ENCODE assay signal across 16 cellular contexts in the genomic region with DNA sequence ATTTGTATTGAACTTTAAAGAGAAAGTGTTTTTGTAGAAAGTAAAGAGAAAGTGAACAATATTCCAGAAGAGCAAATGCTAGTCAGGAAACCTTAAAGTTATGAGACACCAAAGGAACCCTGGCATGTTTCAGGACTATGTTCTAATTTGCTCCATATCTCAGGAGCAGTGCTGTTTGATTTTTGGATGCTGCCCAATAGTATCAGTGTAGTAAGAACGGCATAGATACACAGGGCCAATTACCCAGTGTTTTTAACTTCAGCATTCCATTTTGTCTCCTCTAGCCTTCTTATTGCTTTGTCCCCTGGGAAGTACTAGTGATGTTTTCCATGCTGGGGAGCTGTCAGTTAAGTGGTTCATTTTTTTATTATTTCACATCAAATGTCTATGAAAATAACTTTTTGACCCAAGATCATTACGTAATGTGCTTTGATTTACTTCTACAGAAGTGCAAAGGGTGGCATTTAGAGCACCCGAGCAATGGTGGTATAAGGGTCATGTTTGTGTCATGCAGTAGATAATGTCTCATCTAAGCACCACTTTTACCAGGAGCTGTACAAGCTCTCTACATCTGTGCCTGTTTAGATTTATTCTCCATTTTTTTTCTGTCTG.
DNase-seq lines count a peak whose midpoint lies in the region; ATAC-seq, FAIRE-seq and TF ChIP-seq lines count a peak whose summit lies in the region.
"Had no signal": no experiment of that assay in that cellular context is flagged by ENCODE, and none has a peak within 500 bp of the region (broad histone marks: within the 10 kb centered on the region; RNA-seq: fewer than 3 reads in every experiment).

No MANE protein-coding gene starts in this region.

- intact Hi-C loops in HepG2 (cut with micrococcal nuclease; ENCODE audit: unreplicated experiment) (no loop called here), right lobe of liver (cut with DNase I) (no loop called here), aorta (cut with DNase I) (no loop called here)

- POLR2A ChIA-PET in HepG2 (lab: Yijun Ruan, JAX): no interaction called here

- no peak for FAIRE-seq in HepG2 (lab: Jason Lieb, UNC)
- FAIRE-seq: GM12878, H1 had no signal

- no peak overlapping the region for H3K4me3 ChIP-seq in HepG2 (replicated peaks in 1 of 3; ENCODE audit: insufficient read depth in 1 of 3, low read depth in 2 of 3, low read length in 3 of 3)
- no peak overlapping the region for H3K4me3 ChIP-seq in right lobe of liver
- no peak overlapping the region for H3K4me3 ChIP-seq in choroid plexus epithelial cell (ENCODE audit: low read depth, low read length)
- peak overlapping the region; percentile 3 for H3K4me3 ChIP-seq in neural cell (ENCODE audit: low read length)
- no peak overlapping the region for H3K4me3 ChIP-seq in aorta (ENCODE audit: low read length in 2 of 2)
- H3K4me3 ChIP-seq: BLaER1 treated with 17β-estradiol and CSF1 and Interleukin-3, amounts not matched to agents 10 nM and 100 nM; GM12878; HAP-1 had no signal

- CTCF ChIA-PET in HepG2 (lab: Yijun Ruan, JAX; ENCODE audit: low intra/inter-chr PET ratio, low total read pairs): no interaction called here

- TF ChIP-seq POLR2A in HepG2 (IDR thresholded peaks at IDR 0.05; ENCODE audit: insufficient read depth in 1 of 2, low read depth in 2 of 2, low read length in 2 of 2) (no peak), right lobe of liver (IDR thresholded peaks at IDR 0.05) (no peak)

- H4K20me1 ChIP-seq in HepG2 (ENCODE audit: insufficient read depth, low read length) (no peaks in the 10 kb centered on the region), neural cell (ENCODE audit: insufficient read depth) (no peaks in the 10 kb centered on the region)
- H4K20me1 ChIP-seq: BLaER1 treated with 17β-estradiol and CSF1 and Interleukin-3, amounts not matched to agents 10 nM and 100 nM had no signal

- no peak overlapping the region for H3K27ac ChIP-seq in HepG2 (ENCODE audit: extremely low read length, insufficient read depth, low read length)
- no peak overlapping the region for H3K27ac ChIP-seq in right lobe of liver
- H3K27ac ChIP-seq in neural cell (ENCODE audit: low read length): peak overlapping the region; percentile 42
- H3K27ac ChIP-seq in aorta (ENCODE audit: low read depth in 1 of 2, low read length in 2 of 2): peak overlapping the region in 1 of 2 donors; percentile 36
- H3K27ac ChIP-seq: BLaER1 treated with 17β-estradiol and CSF1 and Interleukin-3, amounts not matched to agents 10 nM and 100 nM had no signal

- H3K9me2 ChIP-seq in neural cell (ENCODE audit: insufficient read depth, low read length): no peaks in the 10 kb centered on the region

- H3K4me1 ChIP-seq in HepG2 (ENCODE audit: insufficient read depth, low read length): no peaks in the 10 kb centered on the region
- H3K4me1 ChIP-seq in right lobe of liver: no peaks in the 10 kb centered on the region
- peaks cover 0 to 6% of the 10 kb centered on the region in 2 donors for H3K4me1 ChIP-seq in aorta (ENCODE audit: control insufficient read depth in 1 of 2, insufficient read depth in 2 of 2, low read length in 2 of 2)
- H3K4me1 ChIP-seq: BLaER1 treated with 17β-estradiol and CSF1 and Interleukin-3, amounts not matched to agents 10 nM and 100 nM; HAP-1 had no signal

- 0% methylated on average over 3 of the region's 3 CpGs for WGBS in HepG2 (ENCODE audit: low lambda C conversion rate)
- WGBS in right lobe of liver (ENCODE audit: insufficient coverage, low coverage, low lambda C conversion rate, missing lambda C conversion rate): 31% methylated on average over 3 of the region's 3 CpGs
- 0 to 6% methylated on average over 3 of the region's 3 CpGs for WGBS in aorta, 2 donors

- no peak for TF ChIP-seq RAD21 in HepG2 (CRISPR knock-in tag; IDR thresholded peaks at IDR 0.05)
- TF ChIP-seq RAD21 in neural cell (conservative IDR thresholded peaks at IDR 0.05): no peak

- BruUV-seq in HepG2 (replicated peaks; lab: Mats Ljungman, UMichigan): no TSS peak

- H3F3A ChIP-seq in neural cell (ENCODE audit: insufficient read depth, low read length, poor library complexity, severe bottlenecking): no peaks in the 10 kb centered on the region

- no peak overlapping the region for H3K4me2 ChIP-seq in HepG2 (ENCODE audit: low read depth, low read length)
- H3K4me2 ChIP-seq in neural cell (ENCODE audit: low read length): no peak overlapping the region
- H3K4me2 ChIP-seq: BLaER1 treated with 17β-estradiol and CSF1 and Interleukin-3, amounts not matched to agents 10 nM and 100 nM had no signal

- TF ChIP-seq EP300 in HepG2 (IDR thresholded peaks at IDR 0.05; ENCODE audit: low read depth in 2 of 2, low read length in 2 of 2) (no peak), HepG2 (CRISPR knock-in tag; IDR thresholded peaks at IDR 0.05; ENCODE audit: borderline replicate concordance) (no peak), neural cell (conservative IDR thresholded peaks at IDR 0.05; ENCODE audit: poor library complexity, severe bottlenecking) (no peak)

- no peaks in the 10 kb centered on the region for H3K36me3 ChIP-seq in HepG2 (replicated peaks in 1 of 2; ENCODE audit: control insufficient read depth in 1 of 2, insufficient read depth in 2 of 2, low read length in 2 of 2)
- H3K36me3 ChIP-seq in right lobe of liver: no peaks in the 10 kb centered on the region
- no peaks in the 10 kb centered on the region for H3K36me3 ChIP-seq in neural cell (ENCODE audit: insufficient read depth, low read length)
- no peaks in the 10 kb centered on the region for H3K36me3 ChIP-seq in aorta (ENCODE audit: control insufficient read depth in 1 of 2, insufficient read depth in 2 of 2, low read length in 1 of 2)
- H3K36me3 ChIP-seq: BLaER1 treated with 17β-estradiol and CSF1 and Interleukin-3, amounts not matched to agents 10 nM and 100 nM; HAP-1 had no signal

- H3K27me3 ChIP-seq in HepG2 (ENCODE audit: control insufficient read depth in 1 of 2, insufficient read depth in 2 of 2, low read length in 2 of 2): no peaks in the 10 kb centered on the region
- H3K27me3 ChIP-seq in right lobe of liver: no peaks in the 10 kb centered on the region
- no peaks in the 10 kb centered on the region for H3K27me3 ChIP-seq in neural cell (ENCODE audit: insufficient read depth, low read depth, low read length)
- H3K27me3 ChIP-seq in aorta (ENCODE audit: control insufficient read depth in 1 of 2, insufficient read depth in 2 of 2, low read length in 1 of 2): no peaks in the 10 kb centered on the region
- H3K27me3 ChIP-seq: BLaER1 treated with 17β-estradiol and CSF1 and Interleukin-3, amounts not matched to agents 10 nM and 100 nM had no signal

- ATAC-seq in HepG2 (no peak), right lobe of liver (no peak), aorta (ENCODE audit: low FRiP score) (peak; percentile 33)
- ATAC-seq: CD8-positive, alpha-beta T cell; GM12878 had no signal

- TF ChIP-seq CTCF in HepG2 (CRISPR knock-in tag; IDR thresholded peaks at IDR 0.05) (no peak), right lobe of liver (IDR thresholded peaks at IDR 0.05) (no peak), choroid plexus epithelial cell (conservative IDR thresholded peaks at IDR 0.05; ENCODE audit: low read depth, low read length) (no peak), neural cell (IDR thresholded peaks at IDR 0.05; ENCODE audit: poor library complexity, severe bottlenecking) (no peak)

- H2AFZ ChIP-seq in HepG2 (ENCODE audit: low read length) (no peak overlapping the region), neural cell (ENCODE audit: low read depth, low read length) (no peak overlapping the region)

- DNase-seq in HepG2 (ENCODE audit: low spot score): no peak
- DNase-seq in right lobe of liver: no peak
- DNase-seq in choroid plexus epithelial cell (ENCODE audit: low read depth): peak; percentile 10
- DNase-seq in aorta: no peak
- no peak for DNase-seq in medulla oblongata (ENCODE audit: extremely low spot score)
- DNase-seq in DMS79 treated with DMSO at 0.1 percent for 48 hours (lab: John Stamatoyannopoulos, UW): no peak
- no peak for DNase-seq in Kasumi-1 (lab: John Stamatoyannopoulos, UW)
- DNase-seq: Calu3; CD8-positive, alpha-beta T cell; DND-41; EL had no signal

- in situ Hi-C loops in HepG2 (cut with HindIII; ENCODE audit: extremely low pct_ligation_motif_present, low pct_unique_long_range_greater_than_20kb): no loop called here

- H3K9ac ChIP-seq in HepG2 (ENCODE audit: insufficient read depth, low read depth, low read length) (no peak overlapping the region), neural cell (ENCODE audit: low read length) (no peak overlapping the region)
- H3K9ac ChIP-seq: BLaER1 treated with 17β-estradiol and CSF1 and Interleukin-3, amounts not matched to agents 10 nM and 100 nM had no signal

- no peaks in the 10 kb centered on the region for H3K79me2 ChIP-seq in HepG2 (ENCODE audit: insufficient read depth, low read length)
- no peaks in the 10 kb centered on the region for H3K79me2 ChIP-seq in neural cell (replicated peaks; ENCODE audit: insufficient read depth, low read length)

- H3K9me3 ChIP-seq in HepG2 (ENCODE audit: low read length): no peaks in the 10 kb centered on the region
- no peaks in the 10 kb centered on the region for H3K9me3 ChIP-seq in right lobe of liver
- H3K9me3 ChIP-seq in neural cell (ENCODE audit: low read length): no peaks in the 10 kb centered on the region
- H3K9me3 ChIP-seq in aorta (ENCODE audit: control insufficient read depth, low read length): peaks cover 2% of the 10 kb centered on the region
- H3K9me3 ChIP-seq: BLaER1 treated with 17β-estradiol and CSF1 and Interleukin-3, amounts not matched to agents 10 nM and 100 nM; HAP-1 had no signal

TF ChIP-seq in HepG2, 621 proteins besides CTCF, POLR2A, EP300 and RAD21:
- peak; percentile 51; the same call in 1 of the 2 replicates for TF ChIP-seq ATF7 (IDR thresholded peaks at IDR 0.05)
- TF ChIP-seq ATF7 (CRISPR knock-in tag; IDR thresholded peaks at IDR 0.05): no peak
- no peak for TF ChIP-seq GZF1 (CRISPR knock-in tag; IDR thresholded peaks at IDR 0.05)
- TF ChIP-seq NR2C2 (CRISPR knock-in tag; IDR thresholded peaks at IDR 0.05; ENCODE audit: borderline replicate concordance): no peak
TF ChIP-seq in HepG2: peak in this region for 1.

TF ChIP-seq in neural cell, 6 proteins besides CTCF, POLR2A, EP300 and RAD21 (continues in another document):
- TF ChIP-seq MXI1 (conservative IDR thresholded peaks at IDR 0.05; ENCODE audit: poor library complexity, severe bottlenecking): no peak
